In genomic region chr20:51597389-51598231, GRCh38 we compare ENCODE assay signal across 17 cellular contexts. TPM values are rescaled to one million over a fixed set of nuclear protein-coding genes. Genes with fewer than 3 reads are reported as not detected.
DNase-seq lines count a peak whose midpoint lies in the region; ATAC-seq, FAIRE-seq and TF ChIP-seq lines count a peak whose summit lies in the region.
"Had no signal": no experiment of that assay in that cellular context is flagged by ENCODE, and none has a peak within 500 bp of the region (broad histone marks: within the 10 kb centered on the region; RNA-seq: fewer than 3 reads in every experiment).

No MANE protein-coding gene starts in this region.

- peaks cover 3% of the 10 kb centered on the region for H3K27me3 Mint-ChIP-seq in activated CD4-positive, alpha-beta T cell treated with anti-CD3 and anti-CD28 coated beads for 36 hours

- H3K4ac ChIP-seq in H1 (replicated peaks; ENCODE audit: insufficient read length, low read depth, low read length) = no peak overlapping the region

- H3K27ac ChIP-seq in BLaER1 (no peak overlapping the region), OCI-LY7 (ENCODE audit: low read depth, low read length, poor library complexity, severe bottlenecking) (no peak overlapping the region), H1 (ENCODE audit: low read depth, low read length) (no peak overlapping the region), mammary epithelial cell (ENCODE audit: insufficient read depth, low read depth, low read length) (no peak overlapping the region), PC-9 (no peak overlapping the region)
- H3K27ac ChIP-seq in effector memory CD4-positive, alpha-beta T cell (ENCODE audit: insufficient read depth, low read length, poor library complexity, severe bottlenecking) = no peak overlapping the region
- H3K27ac ChIP-seq: C4-2B had no signal

- H3K79me2 ChIP-seq in OCI-LY7 (ENCODE audit: insufficient read depth, low read depth, low read length) (no peaks in the 10 kb centered on the region), H1 (ENCODE audit: control insufficient read depth in 1 of 2, insufficient read depth in 2 of 2, low read length in 2 of 2) (no peaks in the 10 kb centered on the region), mammary epithelial cell (ENCODE audit: insufficient read depth, low read length) (no peaks in the 10 kb centered on the region), PC-9 (ENCODE audit: low read depth) (no peaks in the 10 kb centered on the region)

- H3K23ac ChIP-seq in H1 (ENCODE audit: insufficient read length) = no peak overlapping the region

- no peak overlapping the region for H2BK120ac ChIP-seq in H1 (replicated peaks; ENCODE audit: low read depth, low read length)

- 0 out of 2 replicates have a peak overlapping the region, but pooled peaks have one; percentile 73 for H3K18ac ChIP-seq in H1 (ENCODE audit: extremely low read depth, low read length)

- H3K4me3 ChIP-seq in BLaER1 (no peak overlapping the region), OCI-LY7 (ENCODE audit: low read depth, low read length, poor library complexity, severe bottlenecking) (no peak overlapping the region), H1 (ENCODE audit: extremely low read depth in 1 of 4, insufficient read depth in 2 of 4, low read depth in 3 of 4, low read length in 4 of 4) (no peak overlapping the region), mammary epithelial cell (replicated peaks in 1 of 3; ENCODE audit: insufficient read depth in 1 of 3, low read depth in 2 of 3, low read length in 3 of 3) (no peak overlapping the region), PC-9 (no peak overlapping the region)
- H3K4me3 ChIP-seq in effector memory CD4-positive, alpha-beta T cell (ENCODE audit: insufficient read depth, low read depth, low read length, poor library complexity, severe bottlenecking) = no peak overlapping the region
- H3K4me3 ChIP-seq: K562 had no signal

- H4K91ac ChIP-seq in H1 (replicated peaks; ENCODE audit: insufficient read length, low read length) = no peak overlapping the region

- H3K36me3 ChIP-seq in BLaER1 (peaks cover 17% of the 10 kb centered on the region), OCI-LY7 (ENCODE audit: insufficient read depth, low read length) (no peaks in the 10 kb centered on the region), H1 (ENCODE audit: control insufficient read depth in 2 of 4, insufficient read depth in 4 of 4, low read length in 3 of 4) (no peaks in the 10 kb centered on the region), mammary epithelial cell (ENCODE audit: insufficient read depth, low read length) (no peaks in the 10 kb centered on the region), PC-9 (ENCODE audit: low read depth) (no peaks in the 10 kb centered on the region)
- no peaks in the 10 kb centered on the region for H3K36me3 ChIP-seq in effector memory CD4-positive, alpha-beta T cell (ENCODE audit: control insufficient read depth, insufficient read depth, low read length)

- H2BK5ac ChIP-seq in H1 (ENCODE audit: low read depth, low read length) = no peak overlapping the region

- H3K56ac ChIP-seq in H1 (replicated peaks; ENCODE audit: insufficient read length, low read depth, low read length) = no peak overlapping the region

- H2AK5ac ChIP-seq in H1 (ENCODE audit: low read depth, low read length) = no peak overlapping the region

- H2BK12ac ChIP-seq in H1 (ENCODE audit: low read depth, low read length) = no peak overlapping the region; the same call in 1 of the 2 replicates

- H3K23me2 ChIP-seq in H1 (ENCODE audit: low read depth, low read length) = no peaks in the 10 kb centered on the region

- no peaks in the 10 kb centered on the region for H3F3A ChIP-seq in PC-9 (ENCODE audit: insufficient read depth, low read depth)

- no peaks in the 10 kb centered on the region for H3K36me3 Mint-ChIP-seq in activated CD4-positive, alpha-beta T cell treated with anti-CD3 and anti-CD28 coated beads for 36 hours (ENCODE audit: low read depth)

- no TSS peak for BruUV-seq in OCI-LY7 (replicated peaks; lab: Mats Ljungman, UMichigan)
- BruUV-seq in mammary epithelial cell (replicated peaks; lab: Mats Ljungman, UMichigan) = no TSS peak
- BruUV-seq in PC-9 (replicated peaks; lab: Mats Ljungman, UMichigan) = no TSS peak

- peaks cover 65% of the 10 kb centered on the region for H3K4me1 ChIP-seq in BLaER1
- peaks cover 46% of the 10 kb centered on the region for H3K4me1 ChIP-seq in OCI-LY7 (ENCODE audit: insufficient read depth, low read length, poor library complexity, severe bottlenecking)
- peaks cover 0 to 8% (median 2%) of the 10 kb centered on the region in 4 experiments; a peak in 5 of 7 replicates for H3K4me1 ChIP-seq in H1 (replicated peaks in 1 of 4; ENCODE audit: control insufficient read depth in 3 of 4, insufficient read depth in 4 of 4, low read length in 3 of 4)
- H3K4me1 ChIP-seq in mammary epithelial cell (ENCODE audit: insufficient read depth, low read length) = no peaks in the 10 kb centered on the region
- no peaks in the 10 kb centered on the region for H3K4me1 ChIP-seq in effector memory CD4-positive, alpha-beta T cell (ENCODE audit: control insufficient read depth, insufficient read depth, low read length, poor library complexity, severe bottlenecking)
- peaks cover 10% of the 10 kb centered on the region for H3K4me1 ChIP-seq in PC-9 (replicated peaks; ENCODE audit: insufficient read depth)

- H4K20me1 ChIP-seq in BLaER1 = no peaks in the 10 kb centered on the region
- H4K20me1 ChIP-seq in OCI-LY7 (ENCODE audit: insufficient read depth, low read length) = no peaks in the 10 kb centered on the region
- no peaks in the 10 kb centered on the region for H4K20me1 ChIP-seq in H1 (replicated peaks in 1 of 2; ENCODE audit: control insufficient read depth in 1 of 2, insufficient read depth in 2 of 2, low read length in 2 of 2)
- H4K20me1 ChIP-seq in mammary epithelial cell (ENCODE audit: insufficient read depth, low read length) = no peaks in the 10 kb centered on the region
- H4K20me1 ChIP-seq in PC-9 (ENCODE audit: insufficient read depth) = no peaks in the 10 kb centered on the region

- H3K14ac ChIP-seq in H1 (ENCODE audit: insufficient read length) = no peak overlapping the region

- no peaks in the 10 kb centered on the region for H3K79me1 ChIP-seq in H1 (ENCODE audit: low read depth, low read length)

- H3K4me2 ChIP-seq in BLaER1 = peak overlapping the region; percentile 2; the same call in 1 of the 2 replicates
- peak overlapping the region; percentile 5; the same call in 1 of the 2 replicates for H3K4me2 ChIP-seq in OCI-LY7 (ENCODE audit: low read length)
- no peak overlapping the region for H3K4me2 ChIP-seq in H1 (ENCODE audit: insufficient read depth in 1 of 2, low read depth in 2 of 2, low read length in 2 of 2)
- H3K4me2 ChIP-seq in mammary epithelial cell (ENCODE audit: insufficient read depth, low read depth, low read length) = no peak overlapping the region
- no peak overlapping the region for H3K4me2 ChIP-seq in PC-9

- H3K9ac ChIP-seq in BLaER1 (no peak overlapping the region), H1 (replicated peaks in 1 of 4; ENCODE audit: extremely low read depth in 1 of 4, low read depth in 3 of 4, low read length in 3 of 4) (no peak overlapping the region), mammary epithelial cell (ENCODE audit: insufficient read depth, low read length) (no peak overlapping the region)

- peaks cover 60% of the 10 kb centered on the region for H3K4me1 Mint-ChIP-seq in activated CD4-positive, alpha-beta T cell treated with anti-CD3 and anti-CD28 coated beads for 36 hours

- intact Hi-C loops in activated CD4-positive, alpha-beta T cell treated with anti-CD3 and anti-CD28 coated beads for 36 hours (cut with DNase I, micrococcal nuclease) = loop anchor here (2.0 to 10.0 kb wide), 3 partner anchors 117 to 373 kb away; no protein-coding TSS in a partner anchor
- intact Hi-C loops in OCI-LY7 (cut with micrococcal nuclease; ENCODE audit: unreplicated experiment) (no loop called here), mammary epithelial cell (cut with micrococcal nuclease) (loop anchor here (10.0 kb wide), 1 partner anchor 803 kb away; the partner anchor contains the start of gene BCAS4), PC-9 (cut with micrococcal nuclease; ENCODE audit: unreplicated experiment) (no loop called here)

- TF ChIP-seq POLR2A in H1 (IDR thresholded peaks at IDR 0.05; ENCODE audit: control extremely low read depth in 1 of 2, low read depth in 2 of 2, low read length in 2 of 2) = no peak

- no peak for TF ChIP-seq EP300 in H1 (IDR thresholded peaks at IDR 0.05; ENCODE audit: borderline replicate concordance in 1 of 2, low read depth in 2 of 2, low read length in 2 of 2)

- H2BK15ac ChIP-seq in H1 (ENCODE audit: low read length) = no peak overlapping the region

- no peak for TF ChIP-seq CTCF in OCI-LY7 (conservative IDR thresholded peaks at IDR 0.05; ENCODE audit: low read length)
- no peak for TF ChIP-seq CTCF in H1 (IDR thresholded peaks at IDR 0.05; ENCODE audit: control extremely low read depth in 1 of 3, insufficient read depth in 1 of 3, low read depth in 1 of 3, low read length in 3 of 3)
- TF ChIP-seq CTCF in mammary epithelial cell (conservative IDR thresholded peaks at IDR 0.05 in 1 of 2, IDR thresholded peaks at IDR 0.05 in 1 of 2; ENCODE audit: extremely low read depth in 1 of 2, insufficient read depth in 1 of 2, low read depth in 1 of 2, low read length in 2 of 2) = no peak
- TF ChIP-seq CTCF in PC-9 (conservative IDR thresholded peaks at IDR 0.05) = no peak

- FAIRE-seq in H1 (lab: Jason Lieb, UNC) = no peak
- FAIRE-seq: K562 had no signal

- TF ChIP-seq RAD21 in H1 (IDR thresholded peaks at IDR 0.05 in 1 of 2, conservative IDR thresholded peaks at IDR 0.05 in 1 of 2; ENCODE audit: low read depth in 2 of 2, low read length in 2 of 2) = no peak

- H2AFZ ChIP-seq in OCI-LY7 (ENCODE audit: low read length) = no peak overlapping the region
- H2AFZ ChIP-seq in H1 (ENCODE audit: low read length) = no peak overlapping the region
- no peak overlapping the region for H2AFZ ChIP-seq in mammary epithelial cell (ENCODE audit: low read depth, low read length)
- H2AFZ ChIP-seq in PC-9 = no peak overlapping the region

- no peaks in the 10 kb centered on the region for H3K9me3 Mint-ChIP-seq in activated CD4-positive, alpha-beta T cell treated with anti-CD3 and anti-CD28 coated beads for 36 hours (ENCODE audit: low read depth)

- no peak overlapping the region for H2BK20ac ChIP-seq in H1 (ENCODE audit: low read length)

- peak; percentile 33 for DNase-seq in activated CD4-positive, alpha-beta T cell treated with anti-CD3 and anti-CD28 coated beads for 36 hours
- DNase-seq in activated CD4-positive, alpha-beta T cell treated with anti-CD3 and anti-CD28 coated beads for 4 hours = no peak
- DNase-seq in OCI-LY7 (ENCODE audit: low spot score) (no peak), H1 (ENCODE audit: low read depth in 1 of 2, low spot score in 2 of 2) (no peak), mammary epithelial cell (no peak), PC-9 (no peak)
- DNase-seq in effector memory CD4-positive, alpha-beta T cell = no peak
- DNase-seq: 8988T, COR-L47, NCI-H1436 treated with DMSO at 0.1 percent for 48 hours, NCI-H2081, NCI-H524, PC-3 had no signal

- POLR2A ChIA-PET in activated CD4-positive, alpha-beta T cell treated with anti-CD3 and anti-CD28 coated beads for 36 hours (lab: Charles Lee) = interaction anchor here (0.8 to 1.3 kb wide), 3 partner anchors 56 to 193 kb away, joined by 4 to 7 read pairs (median 5); no protein-coding TSS in a partner anchor
- POLR2A ChIA-PET in OCI-LY7 (lab: Charles Lee) (interaction anchor here (0.7 to 1.8 kb wide), 8 partner anchors 13 to 219 kb away, joined by 3 to 4 read pairs (median 3); partner anchors contain the start of gene NFATC2), H1 (lab: Charles Lee; ENCODE audit: partially characterized antibody) (no interaction called here), PC-9 (lab: Charles Lee; ENCODE audit: unreplicated experiment) (interaction anchor here (0.5 to 0.6 kb wide), 2 partner anchors 16 to 226 kb away, joined by 3 to 7 read pairs; no protein-coding TSS in a partner anchor)

- CTCF ChIA-PET in activated CD4-positive, alpha-beta T cell treated with anti-CD3 and anti-CD28 coated beads for 36 hours (lab: Charles Lee) = interaction anchor here (0.6 to 4.8 kb wide), 22 partner anchors 9 to 605 kb away, joined by 3 to 31 read pairs (median 4); no protein-coding TSS in a partner anchor
- CTCF ChIA-PET in OCI-LY7 (lab: Charles Lee; ENCODE audit: unreplicated experiment) = interaction anchor here (0.6 kb wide), 1 partner anchor 338 kb away, joined by 3 read pairs; no protein-coding TSS in a partner anchor
- CTCF ChIA-PET in H1 (lab: Charles Lee; ENCODE audit: partially characterized antibody) = interaction anchor here (0.6 to 4.5 kb wide), 20 partner anchors 11 to 616 kb away, joined by 3 to 34 read pairs (median 3); no protein-coding TSS in a partner anchor
- CTCF ChIA-PET in mammary epithelial cell (lab: Charles Lee; ENCODE audit: low non-redundant PET) = no interaction called here
- CTCF ChIA-PET in PC-9 (lab: Charles Lee) = interaction anchor here (0.6 kb wide), 1 partner anchor 219 kb away, joined by 7 read pairs; no protein-coding TSS in a partner anchor

- peak; percentile 40 for ATAC-seq in activated CD4-positive, alpha-beta T cell treated with anti-CD3 and anti-CD28 coated beads for 36 hours
- ATAC-seq: HCT116, K562, PC-3 had no signal

- H3K27me3 ChIP-seq in BLaER1 (no peaks in the 10 kb centered on the region), H1 (replicated peaks in 1 of 4; ENCODE audit: control insufficient read depth in 3 of 4, extremely low read depth in 1 of 4, insufficient read depth in 3 of 4, low read length in 3 of 4) (no peaks in the 10 kb centered on the region), mammary epithelial cell (ENCODE audit: insufficient read depth, low read length) (no peaks in the 10 kb centered on the region), PC-9 (ENCODE audit: insufficient read depth, low read depth) (no peaks in the 10 kb centered on the region)
- no peaks in the 10 kb centered on the region for H3K27me3 ChIP-seq in effector memory CD4-positive, alpha-beta T cell (replicated peaks; ENCODE audit: control insufficient read depth, insufficient read depth, low read length, poor library complexity, severe bottlenecking)

- no peak overlapping the region for H3K4me3 Mint-ChIP-seq in activated CD4-positive, alpha-beta T cell treated with anti-CD3 and anti-CD28 coated beads for 36 hours

- H3K9me2 ChIP-seq in OCI-LY7 (ENCODE audit: insufficient read depth, low read length) (no peaks in the 10 kb centered on the region), PC-9 (ENCODE audit: insufficient read depth) (no peaks in the 10 kb centered on the region)

- H3K27ac Mint-ChIP-seq in activated CD4-positive, alpha-beta T cell treated with anti-CD3 and anti-CD28 coated beads for 36 hours = peak overlapping the region; percentile 49

- in situ Hi-C loops in mammary epithelial cell (cut with MboI; ENCODE audit: low sequenced_read_pairs in 2 of 2) = loop anchor here (5.0 to 25.0 kb wide), 3 partner anchors 225 to 613 kb away; no protein-coding TSS in a partner anchor

- WGBS in H1 (ENCODE audit: extremely low coverage in 1 of 2, insufficient coverage in 1 of 2, insufficient read length in 1 of 2, insufficient replicate concordance in 2 of 2, low coverage in 1 of 2, low lambda C conversion rate in 2 of 2, missing lambda C conversion rate in 1 of 2), 2 experiments = 46 to 100% methylated on average over 1 to 7 of the region's 7 CpGs
- 40% methylated on average over 7 of the region's 7 CpGs for WGBS in mammary epithelial cell (ENCODE audit: low coverage, missing lambda C conversion rate)

- H3K9me3 ChIP-seq in BLaER1 (no peaks in the 10 kb centered on the region), OCI-LY7 (ENCODE audit: low read length) (no peaks in the 10 kb centered on the region), H1 (ENCODE audit: insufficient read depth in 2 of 2, low read depth in 1 of 2, low read length in 1 of 2) (no peaks in the 10 kb centered on the region), mammary epithelial cell (replicated peaks; ENCODE audit: insufficient read depth, low read length) (no peaks in the 10 kb centered on the region), PC-9 (ENCODE audit: insufficient read depth, low read depth) (no peaks in the 10 kb centered on the region)
- H3K9me3 ChIP-seq in effector memory CD4-positive, alpha-beta T cell (ENCODE audit: control insufficient read depth, low read length) = no peaks in the 10 kb centered on the region

- dilution Hi-C loops in mammary epithelial cell (cut with HindIII; ENCODE audit: low sequenced_read_pairs) = loop anchor here (5.0 to 25.0 kb wide), 2 partner anchors 205 to 610 kb away; no protein-coding TSS in a partner anchor

- no peak overlapping the region for H4K5ac ChIP-seq in H1 (ENCODE audit: insufficient read length, low read depth, low read length)

- no peak overlapping the region for H4K8ac ChIP-seq in H1 (ENCODE audit: extremely low read depth, insufficient read depth, low read length)

RNA-seq across cellular contexts. Expression of gene NFATC2, which starts 55.1 kb away (rescaled TPM):
- 10 to 100 TPM; 38.5 to 49.8 TPM for total RNA-seq in activated CD4-positive, alpha-beta T cell treated with anti-CD3 and anti-CD28 coated beads for 36 hours
- 12.5 TPM in 2 replicates for total RNA-seq in OCI-LY7 (2014; rRNA removed; shearing (Covaris generic))
- total RNA-seq in OCI-LY7 (2022) (43.7 and 43.8 TPM in 2 replicates), mammary epithelial cell (under 1 TPM in 1 of 2 donors, not detected in 1; under 0.01 TPM), PC-9 (2021) (6.3 and 6.8 TPM in 2 replicates)
- 0.84 and 0.91 TPM in 2 replicates for total RNA-seq in H1 (2021; fragmentation: NEBNext Ultra II Directional; extraction: Animal tissue kit (Norgen Biotek cat#: 25700))
- polyA plus RNA-seq in H1 (2011; rRNA removed) (0.25 and 0.27 TPM in 2 replicates), mammary epithelial cell (0.01 TPM)
- 0.25 TPM for polyA plus RNA-seq in H1 (2011; cell fraction: cytosol; rRNA removed)
- polyA plus RNA-seq in H1 (2011; cell fraction: nucleus; rRNA removed) = 0.48 TPM
- polyA plus RNA-seq in H1 (2012, experiment 1 of 2) = 0.51 to 0.70 TPM (median 0.57 TPM) in 4 replicates
- polyA plus RNA-seq in H1 (2012, experiment 2 of 2) = 0.10 TPM
- polyA plus RNA-seq in H1 (2013, experiment 1 of 2) = 0.20 TPM
- 0.20 TPM for polyA plus RNA-seq in H1 (2013, experiment 2 of 2)
- polyA minus RNA-seq in H1 (2011; rRNA and poly(A)+ RNA removed) = 0.47 and 0.71 TPM in 2 replicates
- 0.66 TPM for polyA minus RNA-seq in H1 (2011; cell fraction: cytosol; rRNA and poly(A)+ RNA removed)
- 1.8 TPM for polyA minus RNA-seq in H1 (2011; cell fraction: nucleus; rRNA and poly(A)+ RNA removed)
- polyA minus RNA-seq in mammary epithelial cell = not detected

Comparison
In these comparisons a context has a peak if more than half of its experiments do, and no peak if none do; other contexts are left out.
1. H3K4me2 ChIP-seq: peak in BLaER1 (single experiment) and OCI-LY7 (single experiment); none in H1 (0 of 2), mammary epithelial cell (single experiment) and PC-9 (single experiment).
2. intact Hi-C loops: an anchor here in activated CD4-positive, alpha-beta T cell treated with anti-CD3 and anti-CD28 coated beads for 36 hours (2.0 to 10.0 kb wide) and mammary epithelial cell (10.0 kb wide); none called in OCI-LY7 and PC-9.